In genomic region chr3:124059580-124059979, GRCh38 we compare ENCODE assay signal across 25 cellular contexts. TPM values are rescaled to one million over a fixed set of nuclear protein-coding genes. Genes with fewer than 3 reads are reported as not detected.
DNase-seq lines count a peak whose midpoint lies in the region; ATAC-seq and TF ChIP-seq lines count a peak whose summit lies in the region.
"Had no signal": no experiment of that assay in that cellular context is flagged by ENCODE, and none has a peak within 500 bp of the region (broad histone marks: within the 10 kb centered on the region; RNA-seq: fewer than 3 reads in every experiment).

No MANE protein-coding gene starts in this region.

- in situ Hi-C loops in astrocyte of the cerebellum (cut with HindIII; ENCODE audit: low sequenced_read_pairs) (no loop called here), brain microvascular endothelial cell (cut with HindIII; ENCODE audit: low pct_ligation_motif_present, low sequenced_read_pairs) (no loop called here)

- no peaks in the 10 kb centered on the region for H3K36me3 ChIP-seq in brain microvascular endothelial cell (replicated peaks)
- H3K36me3 ChIP-seq: suprapubic skin, uterus had no signal

- no peak overlapping the region for H3K27ac ChIP-seq in brain microvascular endothelial cell
- H3K27ac ChIP-seq: body of pancreas, suprapubic skin, uterus had no signal

- H3K4me3 ChIP-seq in AG09309 (ENCODE audit: control insufficient read depth, low read depth, low read length) (no peak overlapping the region), astrocyte of the cerebellum (ENCODE audit: low read depth, low read length) (no peak overlapping the region), fibroblast of the aortic adventitia (ENCODE audit: low read depth, low read length) (no peak overlapping the region), brain microvascular endothelial cell (ENCODE audit: low read depth, low read length) (no peak overlapping the region)
- H3K4me3 ChIP-seq: body of pancreas, smooth muscle cell, suprapubic skin, uterus had no signal

- no peaks in the 10 kb centered on the region for H3K27me3 ChIP-seq in brain microvascular endothelial cell (replicated peaks)
- H3K27me3 ChIP-seq: body of pancreas, suprapubic skin, uterus had no signal

- TF ChIP-seq CTCF in AG09309 (IDR thresholded peaks at IDR 0.05; ENCODE audit: control insufficient read depth, insufficient read depth, low read depth, low read length, missing control alignments), result no peak
- no peak for TF ChIP-seq CTCF in astrocyte of the cerebellum (IDR thresholded peaks at IDR 0.05; ENCODE audit: low read depth, low read length, missing control alignments)
- no peak for TF ChIP-seq CTCF in fibroblast of the aortic adventitia (IDR thresholded peaks at IDR 0.05; ENCODE audit: insufficient read depth, low read length)
- no peak for TF ChIP-seq CTCF in brain microvascular endothelial cell (IDR thresholded peaks at IDR 0.05; ENCODE audit: low read depth, low read length, missing control alignments)

- no peak for ATAC-seq in esophagus mucosa
- ATAC-seq: activated CD8-positive, alpha-beta memory T cell treated with anti-CD3 and anti-CD28 coated beads, Interleukin-2, amount 10 ng/mL, durations not matched to agents 7 days and 5 days; body of pancreas; naive thymus-derived CD8-positive, alpha-beta T cell had no signal

- DNase-seq in AG09309 (ENCODE audit: low read depth), result peak; percentile 23
- peak; percentile 28 for DNase-seq in HS-5 (ENCODE audit: low read depth)
- DNase-seq in astrocyte of the cerebellum (ENCODE audit: low read depth), result peak; percentile 22
- DNase-seq in fibroblast of the aortic adventitia (ENCODE audit: low read depth), result peak; percentile 5
- DNase-seq in brain microvascular endothelial cell, result no peak
- no peak for DNase-seq in SHP77 (lab: John Stamatoyannopoulos, UW)
- no peak for DNase-seq in islet precursor cell
- DNase-seq: ACHN; activated CD4-positive, alpha-beta T cell treated with anti-CD3 and anti-CD28 coated beads, Interleukin-2, amount 10 ng/mL, durations not matched to agents 7 days and 5 days; activated CD8-positive, alpha-beta memory T cell treated with anti-CD3 and anti-CD28 coated beads, Interleukin-2, amount 10 ng/mL, durations not matched to agents 7 days and 5 days; body of pancreas; CD4-positive, CD25-positive, alpha-beta regulatory T cell; effector memory CD4-positive, alpha-beta T cell; erythroblast; midbrain; MM.1S; naive thymus-derived CD8-positive, alpha-beta T cell; NCI-H187; NCI-H526 treated with DMSO at 0.1 percent for 48 hours; RPMI8226; stimulated activated CD4-positive, alpha-beta T cell treated with anti-CD3 and anti-CD28 coated beads, Interleukin-2, amount 100 ng/mL, for 24 hours; uterus had no signal

RNA-seq across cellular contexts. Expression of gene KALRN, which starts 26.4 kb away (rescaled TPM):
- total RNA-seq in fibroblast of the aortic adventitia (ENCODE audit: low replicate concordance), result 0.99 and 5.2 TPM in 2 replicates
- total RNA-seq in esophagus mucosa, result 22.0 TPM

Comparison
In these comparisons a context has a peak if more than half of its experiments do, and no peak if none do; other contexts are left out.
1. DNase-seq: peak in AG09309 (single experiment), HS-5 (single experiment), astrocyte of the cerebellum (single experiment) and fibroblast of the aortic adventitia (single experiment); none in brain microvascular endothelial cell (single experiment), SHP77 (0 of 2) and islet precursor cell (single experiment).